ENCODE assay signal across 19 cellular contexts in genomic region chr2:212991120-212991519, GRCh38.
DNase-seq lines count a peak whose midpoint lies in the region; ATAC-seq and TF ChIP-seq lines count a peak whose summit lies in the region.
"Had no signal": no experiment of that assay in that cellular context is flagged by ENCODE, and none has a peak within 500 bp of the region (broad histone marks: within the 10 kb centered on the region; RNA-seq: fewer than 3 reads in every experiment).

No MANE protein-coding gene starts in this region.

- CTCF ChIA-PET in WTC11 (lab: Charles Lee), result no interaction called here
- CTCF ChIA-PET in activated CD8-positive, alpha-beta T cell treated with anti-CD3 and anti-CD28 coated beads, Interleukin-2, amount 10 ng/mL, durations not matched to agents 7 days and 5 days (lab: Charles Lee), result no interaction called here

- POLR2A ChIA-PET in WTC11 (lab: Charles Lee), result no interaction called here
- POLR2A ChIA-PET in activated CD8-positive, alpha-beta T cell treated with anti-CD3 and anti-CD28 coated beads, Interleukin-2, amount 10 ng/mL, durations not matched to agents 7 days and 5 days (lab: Charles Lee), result no interaction called here

- TF ChIP-seq CTCF in WTC11 (IDR thresholded peaks at IDR 0.05), result no peak
- no peak for TF ChIP-seq CTCF in GM13976 (IDR thresholded peaks at IDR 0.05; ENCODE audit: borderline replicate concordance, control extremely low read depth, extremely low read depth, insufficient read depth, missing control alignments)

- H3K36me3 Mint-ChIP-seq in WTC11, result no peaks in the 10 kb centered on the region
- H3K36me3 Mint-ChIP-seq in activated CD8-positive, alpha-beta T cell treated with anti-CD3 and anti-CD28 coated beads, Interleukin-2, amount 10 ng/mL, durations not matched to agents 7 days and 5 days (ENCODE audit: low read depth), result peaks cover 28% of the 10 kb centered on the region

- in situ Hi-C loops in GM13976 (cut with MboI; ENCODE audit: low sequenced_read_pairs, unreplicated experiment), result loop anchor here (25.0 kb wide), 1 partner anchor 304 kb away; no protein-coding TSS in a partner anchor

- no peak overlapping the region for H3K4me3 Mint-ChIP-seq in WTC11
- H3K4me3 Mint-ChIP-seq in activated CD8-positive, alpha-beta T cell treated with anti-CD3 and anti-CD28 coated beads, Interleukin-2, amount 10 ng/mL, durations not matched to agents 7 days and 5 days, result no peak overlapping the region
- H3K4me3 Mint-ChIP-seq: activated T-cell treated with anti-CD3 and anti-CD28 coated beads, Interleukin-2, amount 50 U/mL, for 4 hours had no signal

- no peaks in the 10 kb centered on the region for H3K27me3 Mint-ChIP-seq in WTC11 (ENCODE audit: low read depth)
- no peaks in the 10 kb centered on the region for H3K27me3 Mint-ChIP-seq in activated CD8-positive, alpha-beta T cell treated with anti-CD3 and anti-CD28 coated beads, Interleukin-2, amount 10 ng/mL, durations not matched to agents 7 days and 5 days (ENCODE audit: low read depth)
- H3K27me3 Mint-ChIP-seq: naive B cell had no signal

- DNase-seq in WTC11 (ENCODE audit: low spot score), result no peak
- no peak for DNase-seq in stimulated activated naive CD4-positive, alpha-beta T cell (lab: John Stamatoyannopoulos, UW)
- DNase-seq in NCI-H524 treated with DMSO at 0.1 percent for 48 hours (lab: John Stamatoyannopoulos, UW), result no peak
- no peak for DNase-seq in activated CD8-positive, alpha-beta T cell treated with anti-CD3 and anti-CD28 coated beads, Interleukin-2, amount 10 ng/mL, durations not matched to agents 7 days and 5 days
- no peak for DNase-seq in GM13976 (ENCODE audit: low spot score)
- DNase-seq: activated CD4-positive, alpha-beta T cell treated with anti-CD3 and anti-CD28 coated beads, Interleukin-2, amount 50 U/mL, for 4 hours; activated T-cell treated with anti-CD3 and anti-CD28 coated beads, Interleukin-2, amount 50 U/mL, for 4 hours; adrenal gland; foreskin keratinocyte; KBM-7; naive B cell; NCI-H1436; NCI-H2227 treated with DMSO at 0.1 percent for 48 hours; psoas muscle; T-helper 9 cell; uterus had no signal

- H3K4me1 Mint-ChIP-seq in WTC11, result no peaks in the 10 kb centered on the region
- H3K4me1 Mint-ChIP-seq in activated CD8-positive, alpha-beta T cell treated with anti-CD3 and anti-CD28 coated beads, Interleukin-2, amount 10 ng/mL, durations not matched to agents 7 days and 5 days (ENCODE audit: low read depth), result no peaks in the 10 kb centered on the region

- ATAC-seq in GM18909 (IDR thresholded peaks at IDR 0.05; ENCODE audit: poor library complexity, unreplicated experiment) (peak; percentile 89), HG02571 (IDR thresholded peaks at IDR 0.05; ENCODE audit: unreplicated experiment) (peak; percentile 85), HG03095 (IDR thresholded peaks at IDR 0.05; ENCODE audit: unreplicated experiment) (peak; percentile 97), WTC11 (no peak)
- no peak for ATAC-seq in activated CD8-positive, alpha-beta T cell treated with anti-CD3 and anti-CD28 coated beads, Interleukin-2, amount 10 ng/mL, durations not matched to agents 7 days and 5 days
- ATAC-seq: activated T-cell treated with anti-CD3 and anti-CD28 coated beads, Interleukin-2, amount 50 U/mL, for 4 hours; foreskin keratinocyte; psoas muscle had no signal

- peak overlapping the region; percentile 10; the same call in 1 of the 2 replicates for H3K27ac Mint-ChIP-seq in WTC11
- no peak overlapping the region for H3K27ac Mint-ChIP-seq in activated CD8-positive, alpha-beta T cell treated with anti-CD3 and anti-CD28 coated beads, Interleukin-2, amount 10 ng/mL, durations not matched to agents 7 days and 5 days

- H3K9me3 Mint-ChIP-seq in WTC11, result no peaks in the 10 kb centered on the region
- no peaks in the 10 kb centered on the region for H3K9me3 Mint-ChIP-seq in activated CD8-positive, alpha-beta T cell treated with anti-CD3 and anti-CD28 coated beads, Interleukin-2, amount 10 ng/mL, durations not matched to agents 7 days and 5 days (ENCODE audit: insufficient read depth)
- H3K9me3 Mint-ChIP-seq: activated T-cell treated with anti-CD3 and anti-CD28 coated beads, Interleukin-2, amount 50 U/mL, for 4 hours had no signal

TF ChIP-seq in WTC11, 78 proteins besides CTCF, POLR2A, EP300 and RAD21 (continues in another document):
- TF ChIP-seq ZMAT4 (CRISPR knock-in tag; IDR thresholded peaks at IDR 0.05) (no peak), ARID4B (CRISPR knock-in tag; IDR thresholded peaks at IDR 0.05; ENCODE audit: borderline replicate concordance) (no peak), ZBTB21 (CRISPR knock-in tag; IDR thresholded peaks at IDR 0.05; ENCODE audit: borderline replicate concordance) (no peak), FOXP4 (CRISPR knock-in tag; IDR thresholded peaks at IDR 0.05) (no peak), MLX (CRISPR knock-in tag; IDR thresholded peaks at IDR 0.05) (no peak), RELA (CRISPR knock-in tag; IDR thresholded peaks at IDR 0.05; ENCODE audit: borderline replicate concordance) (no peak), IRF1 (CRISPR knock-in tag; IDR thresholded peaks at IDR 0.05) (no peak), ZNF219 (CRISPR knock-in tag; IDR thresholded peaks at IDR 0.05; ENCODE audit: borderline replicate concordance) (no peak)

Comparison
In these comparisons a context has a peak if more than half of its experiments do, and no peak if none do; other contexts are left out.
1. ATAC-seq: peak in GM18909 (single experiment), HG02571 (single experiment) and HG03095 (single experiment); none in WTC11 (single experiment) and activated CD8-positive, alpha-beta T cell treated with anti-CD3 and anti-CD28 coated beads, Interleukin-2, amount 10 ng/mL, durations not matched to agents 7 days and 5 days (single experiment).